In genomic region chr1:98669355-98670296, GRCh38 we compare ENCODE assay signal across 17 cellular contexts. TPM values are rescaled to one million over a fixed set of nuclear protein-coding genes. Genes with fewer than 3 reads are reported as not detected.
DNase-seq lines count a peak whose midpoint lies in the region; TF ChIP-seq lines count a peak whose summit lies in the region.
"Had no signal": no experiment of that assay in that cellular context is flagged by ENCODE, and none has a peak within 500 bp of the region (broad histone marks: within the 10 kb centered on the region; RNA-seq: fewer than 3 reads in every experiment).

No MANE protein-coding gene starts in this region.

- TF ChIP-seq POLR2A in suprapubic skin (IDR thresholded peaks at IDR 0.05), result no peak
- TF ChIP-seq POLR2A in tibial nerve (IDR thresholded peaks at IDR 0.05), result no peak

- TF ChIP-seq EP300 in suprapubic skin (IDR thresholded peaks at IDR 0.05), result no peak
- TF ChIP-seq EP300 in tibial nerve (IDR thresholded peaks at IDR 0.05), result no peak

- H3K9me3 ChIP-seq in suprapubic skin (no peaks in the 10 kb centered on the region), tibial nerve (no peaks in the 10 kb centered on the region)
- H3K9me3 ChIP-seq: pancreas had no signal

- H3K27ac ChIP-seq in suprapubic skin, result peak overlapping the region; percentile 54
- peak overlapping the region in 2 of 4 donors; percentile 17 to 44 for H3K27ac ChIP-seq in tibial nerve
- H3K27ac ChIP-seq: pancreas had no signal

- H3K27me3 ChIP-seq in suprapubic skin (no peaks in the 10 kb centered on the region), tibial nerve (no peaks in the 10 kb centered on the region)
- H3K27me3 ChIP-seq: pancreas had no signal

- H3K36me3 ChIP-seq in suprapubic skin, result no peaks in the 10 kb centered on the region
- H3K36me3 ChIP-seq in tibial nerve, result no peaks in the 10 kb centered on the region
- H3K36me3 ChIP-seq: pancreas had no signal

- H3K4me1 ChIP-seq in suprapubic skin (peaks cover 16% of the 10 kb centered on the region), tibial nerve (peaks cover 0 to 26% (median 3%) of the 10 kb centered on the region in 4 donors)
- H3K4me1 ChIP-seq: pancreas had no signal

- DNase-seq in HS-5 (ENCODE audit: low read depth) (peak; percentile 19), astrocyte of the spinal cord (ENCODE audit: low read depth, low spot score) (peak; percentile 55), iris pigment epithelial cell (ENCODE audit: low read depth) (peak; percentile 26), suprapubic skin (ENCODE audit: low spot score in 2 of 2) (no peak), NCI-H1092 treated with DMSO at 0.1 percent for 48 hours (lab: John Stamatoyannopoulos, UW) (no peak), tibial nerve (ENCODE audit: low spot score in 2 of 2) (no peak)
- no peak for DNase-seq in stimulated activated CD4-positive, alpha-beta T cell treated with anti-CD3 and anti-CD28 coated beads, Interleukin-2, amount 100 ng/mL, for 24 hours
- DNase-seq: activated CD4-positive, CD25-positive, alpha-beta regulatory T cell; activated CD8-positive, alpha-beta T cell treated with anti-CD3 and anti-CD28 coated beads for 36 hours; activated gamma-delta T cell; activated naive CD8-positive, alpha-beta T cell treated with anti-CD3 and anti-CD28 coated beads, Interleukin-2, amount 50 U/mL, for 24 hours; CD8-positive, alpha-beta memory T cell; DMS53; Karpas-422; NCI-H1694 treated with DMSO at 0.1 percent for 48 hours; NCI-H69; pancreas had no signal

- in situ Hi-C loops in astrocyte of the spinal cord (cut with HindIII; ENCODE audit: low sequenced_read_pairs), result no loop called here

- 70% methylated on average over 2 of the region's 2 CpGs for WGBS in suprapubic skin
- WGBS in tibial nerve, 2 donors, result 56 to 64% methylated on average over 2 of the region's 2 CpGs

- no peak overlapping the region for H3K4me3 ChIP-seq in astrocyte of the spinal cord (ENCODE audit: low read depth, low read length)
- no peak overlapping the region for H3K4me3 ChIP-seq in suprapubic skin
- no peak overlapping the region for H3K4me3 ChIP-seq in tibial nerve
- H3K4me3 ChIP-seq: pancreas had no signal

- no peak for TF ChIP-seq CTCF in astrocyte of the spinal cord (IDR thresholded peaks at IDR 0.05; ENCODE audit: low read depth, low read length)
- no peak for TF ChIP-seq CTCF in suprapubic skin (IDR thresholded peaks at IDR 0.05)
- TF ChIP-seq CTCF in tibial nerve (IDR thresholded peaks at IDR 0.05), result no peak

RNA-seq across cellular contexts. Expression of gene SNX7, which starts 8.1 kb away (rescaled TPM):
- total RNA-seq in suprapubic skin, result 10 to 100 TPM in 3 of 4 donors, 1 to 10 TPM in 1; 3.4 to 14.6 (median 13.0) TPM
- total RNA-seq in tibial nerve, result 10 to 100 TPM; 11.6 to 28.6 (median 19.4) TPM
- total RNA-seq: activated CD8-positive, alpha-beta T cell treated with anti-CD3 and anti-CD28 coated beads for 36 hours had no signal

Comparison
In these comparisons a context has a peak if more than half of its experiments do, and no peak if none do; other contexts are left out.
1. DNase-seq: peak in HS-5 (single experiment), astrocyte of the spinal cord (single experiment) and iris pigment epithelial cell (single experiment); none in suprapubic skin (0 of 2), stimulated activated CD4-positive, alpha-beta T cell treated with anti-CD3 and anti-CD28 coated beads, Interleukin-2, amount 100 ng/mL, for 24 hours (0 of 2), NCI-H1092 treated with DMSO at 0.1 percent for 48 hours (single experiment) and tibial nerve (0 of 2).